8 cellular contexts compared by ENCODE assay signal in genomic region chr6:27374824-27375612, GRCh38. TPM values are rescaled to one million over a fixed set of nuclear protein-coding genes. Genes with fewer than 3 reads are reported as not detected.
DNase-seq lines count a peak whose midpoint lies in the region; FAIRE-seq and TF ChIP-seq lines count a peak whose summit lies in the region.

No MANE protein-coding gene starts in this region.

- TF ChIP-seq POLR2A in endothelial cell of umbilical vein (IDR thresholded peaks at IDR 0.05; ENCODE audit: low read depth, low read length), result no peak

- no peak overlapping the region for H2AK5ac ChIP-seq in mesenchymal stem cell (ENCODE audit: low read length, severe bottlenecking)

- no peak overlapping the region for H2BK12ac ChIP-seq in mesenchymal stem cell (ENCODE audit: low read length in 2 of 2)

- H3K36me3 ChIP-seq in H7 (replicated peaks; ENCODE audit: control insufficient read depth, insufficient read depth, low read length) (no peaks in the 10 kb centered on the region), endothelial cell of umbilical vein (ENCODE audit: control insufficient read depth in 2 of 2, extremely low read depth in 1 of 2, insufficient read depth in 2 of 2, low read length in 2 of 2) (no peaks in the 10 kb centered on the region), mesenchymal stem cell (ENCODE audit: control insufficient read depth in 1 of 2, insufficient read depth in 2 of 2, low read depth in 1 of 2, low read length in 2 of 2) (no peaks in the 10 kb centered on the region)

- peak overlapping the region; percentile 63 for H3K4me3 ChIP-seq in H7 (ENCODE audit: insufficient read depth, low read depth, low read length)
- peak overlapping the region in 2 of 3 experiments; percentile 6 to 23 for H3K4me3 ChIP-seq in endothelial cell of umbilical vein (replicated peaks in 1 of 3; ENCODE audit: insufficient read depth in 1 of 3, low read depth in 1 of 3, low read length in 3 of 3)
- H3K4me3 ChIP-seq in mesenchymal stem cell (ENCODE audit: insufficient read depth in 1 of 2, low read depth in 1 of 2, low read length in 2 of 2), result peak overlapping the region; percentile 55 to 77

- no peak overlapping the region for H2BK120ac ChIP-seq in mesenchymal stem cell (ENCODE audit: low read depth, low read length)

- TF ChIP-seq CTCF in endothelial cell of umbilical vein (IDR thresholded peaks at IDR 0.05; ENCODE audit: extremely low read depth in 1 of 2, insufficient read depth in 1 of 2, low read depth in 1 of 2, low read length in 2 of 2), result no peak

- H3K4me2 ChIP-seq in endothelial cell of umbilical vein (ENCODE audit: insufficient read depth, low read length), result peak overlapping the region; percentile 49
- H3K4me2 ChIP-seq in mesenchymal stem cell (ENCODE audit: low read length, poor library complexity, severe bottlenecking), result peak overlapping the region; percentile 79

- H3K79me2 ChIP-seq in endothelial cell of umbilical vein (ENCODE audit: control insufficient read depth, insufficient read depth, low read length), result no peaks in the 10 kb centered on the region

- in situ Hi-C loops in ACHN (cut with HindIII; ENCODE audit: low pct_ligation_motif_present, low pct_unique_long_range_greater_than_20kb, low sequenced_read_pairs), result no loop called here

- H3K4ac ChIP-seq in mesenchymal stem cell (ENCODE audit: low read depth in 1 of 2, low read length in 2 of 2), result no peak overlapping the region

- POLR2A ChIA-PET in endothelial cell of umbilical vein (lab: Charles Lee), result interaction anchor here (0.6 kb wide), 1 partner anchor 91 kb away, joined by 4 read pairs; no protein-coding TSS in a partner anchor

- no peak for FAIRE-seq in endothelial cell of umbilical vein (lab: Jason Lieb, UNC)

- no peak overlapping the region for H3K23ac ChIP-seq in mesenchymal stem cell (ENCODE audit: low read length in 2 of 2)

- H3K9ac ChIP-seq in endothelial cell of umbilical vein (replicated peaks; ENCODE audit: extremely low read depth, insufficient read depth, low read length) (no peak overlapping the region), mesenchymal stem cell (ENCODE audit: low read length) (peak overlapping the region; percentile 61)

- H3K4me1 ChIP-seq in endothelial cell of umbilical vein (ENCODE audit: control insufficient read depth, extremely low read depth, insufficient read depth, low read length) (no peaks in the 10 kb centered on the region), mesenchymal stem cell (ENCODE audit: control insufficient read depth, insufficient read depth, low read depth, low read length) (peaks cover 2% of the 10 kb centered on the region)

- H3K18ac ChIP-seq in mesenchymal stem cell (ENCODE audit: low read depth in 1 of 2, low read length in 2 of 2), result no peak overlapping the region

- CTCF ChIA-PET in endothelial cell of umbilical vein (lab: Charles Lee), result no interaction called here

- H2BK15ac ChIP-seq in mesenchymal stem cell (ENCODE audit: low read depth, poor library complexity, severe bottlenecking), result no peak overlapping the region

- no peaks in the 10 kb centered on the region for H3K9me1 ChIP-seq in endothelial cell of umbilical vein (replicated peaks; ENCODE audit: control insufficient read depth, extremely low read depth, insufficient read depth, low read length)

- H3K79me1 ChIP-seq in mesenchymal stem cell (replicated peaks; ENCODE audit: low read length, poor library complexity, severe bottlenecking), result no peaks in the 10 kb centered on the region

- H2AFZ ChIP-seq in endothelial cell of umbilical vein (ENCODE audit: low read depth, low read length) (peak overlapping the region; percentile 57), mesenchymal stem cell (ENCODE audit: low read depth, low read length) (peak overlapping the region; percentile 60)

- no peaks in the 10 kb centered on the region; the same call in 1 of the 2 replicates for H3K27me3 ChIP-seq in H7 (ENCODE audit: control insufficient read depth, insufficient read depth, low read length)
- H3K27me3 ChIP-seq in endothelial cell of umbilical vein (ENCODE audit: control insufficient read depth in 2 of 2, insufficient read depth in 2 of 2, low read length in 2 of 2), result peaks cover 6 to 17% of the 10 kb centered on the region in 2 experiments
- peaks cover 0 to 5% of the 10 kb centered on the region in 2 experiments for H3K27me3 ChIP-seq in mesenchymal stem cell (ENCODE audit: control insufficient read depth in 1 of 2, insufficient read depth in 1 of 2, low read length in 2 of 2)

- H3K14ac ChIP-seq in mesenchymal stem cell (ENCODE audit: low read length in 2 of 2), result no peak overlapping the region

- DNase-seq in AG20443 (ENCODE audit: low spot score), result peak; percentile 86
- DNase-seq in H7, result peak; percentile 87
- peak; percentile 61 for DNase-seq in NCI-H460 (ENCODE audit: extremely low read depth, low read depth)
- peak; percentile 71 for DNase-seq in activated CD8-positive, alpha-beta memory T cell treated with anti-CD3 and anti-CD28 coated beads, Interleukin-2, amount 50 U/mL, for 4 hours
- peak; percentile 35 for DNase-seq in endothelial cell of umbilical vein (ENCODE audit: low read depth, low spot score)
- DNase-seq in mesenchymal stem cell, result peak; percentile 47
- DNase-seq in stimulated activated CD4-positive, alpha-beta T cell treated with anti-CD3 and anti-CD28 coated beads, TNF-alpha, amount 100 ng/mL, for 48 hours (ENCODE audit: low read depth in 3 of 3), result peak; percentile 44 to 64 (median 57)
- no peak for DNase-seq in ACHN

- H3K27ac ChIP-seq in endothelial cell of umbilical vein (ENCODE audit: insufficient read depth, low read depth, low read length) (no peak overlapping the region), mesenchymal stem cell (ENCODE audit: low read length, poor library complexity, severe bottlenecking) (no peak overlapping the region)

- BruUV-seq in endothelial cell of umbilical vein (replicated peaks; lab: Mats Ljungman, UMichigan), result no TSS peak

- H4K8ac ChIP-seq in mesenchymal stem cell (ENCODE audit: low read length), result no peak overlapping the region

- H2BK5ac ChIP-seq in mesenchymal stem cell (ENCODE audit: low read depth, low read length, poor library complexity, severe bottlenecking), result no peak overlapping the region

- WGBS in mesenchymal stem cell, result 1% methylated on average over 30 of the region's 31 CpGs

- H3K9me3 ChIP-seq in endothelial cell of umbilical vein (replicated peaks; ENCODE audit: control insufficient read depth, insufficient read depth, low read length) (no peaks in the 10 kb centered on the region), mesenchymal stem cell (ENCODE audit: control insufficient read depth, low read length) (peaks cover 9% of the 10 kb centered on the region)

- no peaks in the 10 kb centered on the region for H4K20me1 ChIP-seq in endothelial cell of umbilical vein (replicated peaks; ENCODE audit: control insufficient read depth, extremely low read depth, insufficient read depth, low read length)

- intact Hi-C loops in endothelial cell of umbilical vein (cut with micrococcal nuclease), result no loop called here

- dilution Hi-C loops in endothelial cell of umbilical vein (cut with MboI; ENCODE audit: extremely low pct_ligation_motif_present, low sequenced_read_pairs), result no loop called here

- H4K91ac ChIP-seq in mesenchymal stem cell (ENCODE audit: low read length), result no peak overlapping the region

TF ChIP-seq in endothelial cell of umbilical vein, 7 proteins besides CTCF, POLR2A, EP300 and RAD21:
- TF ChIP-seq POLR2AphosphoS5 (IDR thresholded peaks at IDR 0.05; ENCODE audit: insufficient read depth, low read depth, low read length), result no peak
- TF ChIP-seq JUN (IDR thresholded peaks at IDR 0.05; ENCODE audit: borderline replicate concordance, insufficient read depth, insufficient read length, low read depth), result no peak
- TF ChIP-seq GATA2 (IDR thresholded peaks at IDR 0.05; ENCODE audit: insufficient read depth, insufficient read length, low read depth, low read length), result no peak
- TF ChIP-seq, protein P1, sequence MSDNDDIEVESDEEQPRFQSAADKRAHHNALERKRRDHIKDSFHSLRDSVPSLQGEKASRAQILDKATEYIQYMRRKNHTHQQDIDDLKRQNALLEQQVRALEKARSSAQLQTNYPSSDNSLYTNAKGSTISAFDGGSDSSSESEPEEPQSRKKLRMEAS (IDR thresholded peaks at IDR 0.05; ENCODE audit: insufficient read depth, insufficient read length), result no peak

RNA-seq across cellular contexts. Expression of gene ZNF391, which starts 13.5 kb away (rescaled TPM):
- total RNA-seq in H7 (2014; rRNA removed; shearing (Covaris generic)), result 3.1 and 5.1 TPM in 2 replicates
- 4.2 and 5.5 TPM in 2 replicates for total RNA-seq in NCI-H460 (2014; rRNA removed; shearing (Covaris generic))
- 2.1 and 2.2 TPM in 2 replicates for polyA plus RNA-seq in NCI-H460 (2014; cell fraction: nucleus; rRNA removed)
- total RNA-seq in endothelial cell of umbilical vein, result 0.37 and 0.42 TPM in 2 replicates
- 0.13 and 0.17 TPM in 2 replicates for polyA plus RNA-seq in endothelial cell of umbilical vein
- 0.25 and 0.26 TPM in 2 replicates for polyA plus RNA-seq in endothelial cell of umbilical vein (2011; cell fraction: cytosol; rRNA removed)
- polyA plus RNA-seq in endothelial cell of umbilical vein (2011; cell fraction: nucleus; rRNA removed), result 0.21 and 0.22 TPM in 2 replicates
- 0.62 and 1.3 TPM in 2 replicates for polyA plus RNA-seq in endothelial cell of umbilical vein (2012)
- polyA minus RNA-seq in endothelial cell of umbilical vein, result 0.15 and 0.25 TPM in 2 replicates
- polyA minus RNA-seq in endothelial cell of umbilical vein (2011; cell fraction: cytosol; rRNA and poly(A)+ RNA removed), result not detected
- polyA minus RNA-seq in endothelial cell of umbilical vein (2011; cell fraction: nucleus; rRNA and poly(A)+ RNA removed), result 0.10 TPM in 1 of 2 replicates, not detected in the other
- polyA plus RNA-seq in mesenchymal stem cell (2013, experiment 1 of 2), result 1.9 TPM
- 1.9 TPM for polyA plus RNA-seq in mesenchymal stem cell (2013, experiment 2 of 2)

Comparison
In these comparisons a context has a peak if more than half of its experiments do, and no peak if none do; other contexts are left out.
1. H3K4me3 ChIP-seq: peak in every context shown above with its lines; median percentile 66 in mesenchymal stem cell; 63 in H7; 14 in endothelial cell of umbilical vein.